13 cellular contexts compared by ENCODE assay signal in genomic region chr9:116594552-116594951, GRCh38.
A peak's percentile ranks its signal among the peaks of the same experiment; 100 is the strongest.
DNase-seq lines count a peak whose midpoint lies in the region; ATAC-seq, FAIRE-seq and TF ChIP-seq lines count a peak whose summit lies in the region.
"Had no signal": no experiment of that assay in that cellular context is flagged by ENCODE, and none has a peak within 500 bp of the region (broad histone marks: within the 10 kb centered on the region; RNA-seq: fewer than 3 reads in every experiment).

No MANE protein-coding gene starts in this region.

- no peaks in the 10 kb centered on the region for H3K27me3 ChIP-seq in HCT116 (ENCODE audit: insufficient read depth, low read length)
- no peaks in the 10 kb centered on the region for H3K27me3 ChIP-seq in astrocyte (ENCODE audit: insufficient read depth, low read length)
- no peaks in the 10 kb centered on the region for H3K27me3 ChIP-seq in right cardiac atrium (ENCODE audit: control insufficient read depth, insufficient read depth)
- H3K27me3 ChIP-seq: sigmoid colon had no signal

- H2AFZ ChIP-seq in HCT116 (ENCODE audit: low read depth, low read length, poor library complexity, severe bottlenecking) (no peak overlapping the region), astrocyte (ENCODE audit: low read depth, low read length) (no peak overlapping the region)

- H3K9me3 Mint-ChIP-seq in astrocyte (ENCODE audit: unreplicated experiment) = peaks cover 1% of the 10 kb centered on the region

- peak; percentile 95 for FAIRE-seq in astrocyte (lab: Jason Lieb, UNC)

- peak; percentile 83; the same call in 1 of the 2 replicates for ATAC-seq in HCT116
- peak; percentile 36 to 82 for ATAC-seq in right cardiac atrium
- ATAC-seq in GM21367 (IDR thresholded peaks at IDR 0.05; ENCODE audit: unreplicated experiment) = no peak
- no peak for ATAC-seq in T-helper 17 cell

- CTCF ChIA-PET in HCT116 (lab: Charles Lee) = no interaction called here

- peak overlapping the region; percentile 15; the same call in 1 of the 2 replicates for H3K4me2 ChIP-seq in HCT116 (ENCODE audit: low read length)
- H3K4me2 ChIP-seq in astrocyte (ENCODE audit: low read length) = no peak overlapping the region

- intact Hi-C loops in HCT116 (cut with micrococcal nuclease) (no loop called here), right cardiac atrium (cut with DNase I) (no loop called here)

- H3K27ac Mint-ChIP-seq in astrocyte (ENCODE audit: unreplicated experiment) (peak overlapping the region; percentile 78), T-helper 17 cell (no peak overlapping the region)
- H3K27ac Mint-ChIP-seq: brain had no signal

- H3K27ac ChIP-seq in HCT116 (ENCODE audit: low read depth, low read length) (no peak overlapping the region), astrocyte (ENCODE audit: low read depth, low read length) (no peak overlapping the region), right cardiac atrium (ENCODE audit: low read length) (no peak overlapping the region)
- H3K27ac ChIP-seq: sigmoid colon had no signal

- BruUV-seq in HCT116 (replicated peaks; lab: Mats Ljungman, UMichigan) = no TSS peak

- POLR2A ChIA-PET in HCT116 (lab: Charles Lee) = no interaction called here

- RAD21 ChIA-PET in HCT116 (lab: Charles Lee; ENCODE audit: low non-redundant PET in 1 of 2, low total read pairs in 2 of 2, uncharacterized antibody in 2 of 2, unreplicated experiment in 2 of 2) = no interaction called here

- H3K9me3 ChIP-seq in HCT116 (ENCODE audit: control insufficient read depth in 1 of 2, insufficient read depth in 1 of 2, low read depth in 1 of 2, low read length in 2 of 2) (no peaks in the 10 kb centered on the region), astrocyte (ENCODE audit: insufficient read depth, low read depth, low read length) (no peaks in the 10 kb centered on the region), right cardiac atrium (ENCODE audit: control insufficient read depth, low read length) (no peaks in the 10 kb centered on the region), T-helper 17 cell (ENCODE audit: control insufficient read depth, low read length, poor library complexity, severe bottlenecking) (no peaks in the 10 kb centered on the region)

- TF ChIP-seq POLR2A in HCT116 (IDR thresholded peaks at IDR 0.05; ENCODE audit: borderline replicate concordance, extremely low read depth, insufficient read depth, insufficient read length) = no peak

- H3K36me3 Mint-ChIP-seq in astrocyte (ENCODE audit: low read depth, unreplicated experiment) (peaks cover 3% of the 10 kb centered on the region), T-helper 17 cell (ENCODE audit: low read depth) (no peaks in the 10 kb centered on the region)

- H3K4me3 ChIP-seq in HCT116 (replicated peaks in 1 of 2; ENCODE audit: low read depth in 1 of 2, low read length in 2 of 2) (no peak overlapping the region), astrocyte (ENCODE audit: insufficient read depth, low read depth, low read length) (no peak overlapping the region), right cardiac atrium (ENCODE audit: low read length) (no peak overlapping the region)
- H3K4me3 ChIP-seq: sigmoid colon had no signal

- H3K4me3 Mint-ChIP-seq in astrocyte (ENCODE audit: unreplicated experiment) = no peak overlapping the region
- no peak overlapping the region for H3K4me3 Mint-ChIP-seq in T-helper 17 cell
- H3K4me3 Mint-ChIP-seq: brain had no signal

- H4K20me1 ChIP-seq in HCT116 (ENCODE audit: insufficient read depth) (no peaks in the 10 kb centered on the region), astrocyte (ENCODE audit: insufficient read depth, low read length) (no peaks in the 10 kb centered on the region)

- no peaks in the 10 kb centered on the region for H3K9me2 ChIP-seq in HCT116 (ENCODE audit: insufficient read depth)

- H3K27me3 Mint-ChIP-seq in astrocyte (ENCODE audit: low read depth, unreplicated experiment) (no peaks in the 10 kb centered on the region), T-helper 17 cell (no peaks in the 10 kb centered on the region)
- H3K27me3 Mint-ChIP-seq: brain had no signal

- H3K9ac ChIP-seq in HCT116 (ENCODE audit: low read length) (no peak overlapping the region), astrocyte (ENCODE audit: low read length) (no peak overlapping the region)

- WGBS in right cardiac atrium = 61% methylated on average over 2 of the region's 2 CpGs

- H3K36me3 ChIP-seq in HCT116 (ENCODE audit: control insufficient read depth in 1 of 2, insufficient read depth in 2 of 2, low read length in 2 of 2) = no peaks in the 10 kb centered on the region
- no peaks in the 10 kb centered on the region for H3K36me3 ChIP-seq in astrocyte (ENCODE audit: insufficient read depth, low read length)
- H3K36me3 ChIP-seq: sigmoid colon had no signal

- H3K4me1 Mint-ChIP-seq in astrocyte (ENCODE audit: low read depth, unreplicated experiment) (peaks cover 17% of the 10 kb centered on the region), T-helper 17 cell (no peaks in the 10 kb centered on the region)

- H3K4me1 ChIP-seq in HCT116 (ENCODE audit: control insufficient read depth in 1 of 2, insufficient read depth in 2 of 2, low read length in 2 of 2) (peaks cover 0 to 9% of the 10 kb centered on the region in 2 experiments; a peak in 1 of 4 replicates), astrocyte (ENCODE audit: insufficient read depth, low read length) (no peaks in the 10 kb centered on the region), right cardiac atrium (ENCODE audit: control insufficient read depth, insufficient read depth, low read length) (no peaks in the 10 kb centered on the region)
- H3K4me1 ChIP-seq: sigmoid colon had no signal

- DNase-seq in AG08395 (ENCODE audit: low spot score) (peak; percentile 89), HCT116 (ENCODE audit: low read depth, low spot score) (peak; percentile 26), astrocyte (ENCODE audit: low read depth) (peak; percentile 77), right cardiac atrium (peak in 1 of 3 donors; percentile 47), NCI-H2107 treated with DMSO at 0.1 percent for 48 hours (lab: John Stamatoyannopoulos, UW; ENCODE audit: unreplicated experiment) (no peak), NAMALWA (ENCODE audit: low spot score) (no peak), T-helper 17 cell (no peak)
- DNase-seq: head of caudate nucleus, midbrain, NCI-H526, sigmoid colon had no signal

- H3K79me2 ChIP-seq in HCT116 (ENCODE audit: insufficient read depth, low read length) (no peaks in the 10 kb centered on the region), astrocyte (ENCODE audit: insufficient read depth, low read length) (no peaks in the 10 kb centered on the region)

- no peak for TF ChIP-seq CTCF in HCT116 (IDR thresholded peaks at IDR 0.05 in 2 of 3, conservative IDR thresholded peaks at IDR 0.05 in 1 of 3; ENCODE audit: borderline replicate concordance in 1 of 3, insufficient read depth in 1 of 3, low read depth in 2 of 3, low read length in 2 of 3)
- no peak for TF ChIP-seq CTCF in astrocyte (IDR thresholded peaks at IDR 0.05; ENCODE audit: insufficient read depth, low read depth, low read length)

- no peak for TF ChIP-seq RAD21 in HCT116 (IDR thresholded peaks at IDR 0.05; ENCODE audit: low read depth)

TF ChIP-seq in HCT116, 20 proteins besides CTCF, POLR2A, EP300 and RAD21 (continues in another document):
- TF ChIP-seq ATF3 (IDR thresholded peaks at IDR 0.05) (no peak), SRF (IDR thresholded peaks at IDR 0.05; ENCODE audit: low read depth) (no peak), CBX3 (IDR thresholded peaks at IDR 0.05; ENCODE audit: low read depth) (no peak), ELF1 (IDR thresholded peaks at IDR 0.05; ENCODE audit: borderline replicate concordance, low read depth) (no peak), TCF7L2 (IDR thresholded peaks at IDR 0.05; ENCODE audit: borderline replicate concordance, extremely low read depth, insufficient read depth, insufficient read length) (no peak), YY1 (IDR thresholded peaks at IDR 0.05; ENCODE audit: extremely low read depth, insufficient replicate concordance, low read depth, low read length) (no peak), SP1 (IDR thresholded peaks at IDR 0.05; ENCODE audit: low read depth) (0 out of 2 replicates have a peak, but pooled peaks have one; percentile 19), EZH2phosphoT487 (IDR thresholded peaks at IDR 0.05; ENCODE audit: borderline replicate concordance) (no peak), FOSL1 (IDR thresholded peaks at IDR 0.05; ENCODE audit: low read depth) (peak; percentile 59), ZFX (IDR thresholded peaks at IDR 0.05) (no peak), ZBTB33 (IDR thresholded peaks at IDR 0.05; ENCODE audit: extremely low read depth, insufficient replicate concordance, low read length) (no peak)

Comparison
In these comparisons a context has a peak if more than half of its experiments do, and no peak if none do; other contexts are left out.
1. DNase-seq: peak in AG08395 (single experiment), HCT116 (single experiment) and astrocyte (single experiment); none in NCI-H2107 treated with DMSO at 0.1 percent for 48 hours (single experiment), NAMALWA (single experiment) and T-helper 17 cell (0 of 3).
2. ATAC-seq: peak in HCT116 (single experiment) and right cardiac atrium (2 of 2); none in GM21367 (single experiment) and T-helper 17 cell (single experiment).